ENCODE assay signal across 9 cellular contexts in genomic region chr10:122112625-122113160, GRCh38.
DNase-seq lines count a peak whose midpoint lies in the region; ATAC-seq and TF ChIP-seq lines count a peak whose summit lies in the region.
"Had no signal": no experiment of that assay in that cellular context is flagged by ENCODE, and none has a peak within 500 bp of the region (broad histone marks: within the 10 kb centered on the region; RNA-seq: fewer than 3 reads in every experiment).

No MANE protein-coding gene starts in this region.

- H3K36me3 ChIP-seq in mesendoderm (ENCODE audit: control insufficient read depth, insufficient read depth, low read length) = no peaks in the 10 kb centered on the region
- no peaks in the 10 kb centered on the region for H3K36me3 ChIP-seq in effector memory CD4-positive, alpha-beta T cell (ENCODE audit: control insufficient read depth, insufficient read depth, low read length)

- peak overlapping the region; percentile 10 for H2BK120ac ChIP-seq in H9 (ENCODE audit: low read depth, low read length, poor library complexity, severe bottlenecking)
- peak overlapping the region; percentile 8 for H2BK120ac ChIP-seq in mesendoderm (ENCODE audit: low read depth, low read length)

- peaks cover 13% of the 10 kb centered on the region for H3K23me2 ChIP-seq in H9 (ENCODE audit: insufficient read length, low read depth, low read length, poor library complexity, severe bottlenecking)

- no peak overlapping the region for H2AFZ ChIP-seq in H9 (ENCODE audit: low read length)

- peak overlapping the region; percentile 66 to 80 for H3K4me3 Mint-ChIP-seq in H9
- H3K4me3 Mint-ChIP-seq: memory B cell had no signal

- peak overlapping the region in 1 of 3 experiments; percentile 89; a peak in 1 of 7 replicates for H3K27ac Mint-ChIP-seq in H9
- H3K27ac Mint-ChIP-seq: memory B cell had no signal

- peak overlapping the region; percentile 63 for H3K18ac ChIP-seq in H9 (ENCODE audit: insufficient read length, low read depth, low read length)
- peak overlapping the region; percentile 94 for H3K18ac ChIP-seq in mesendoderm (ENCODE audit: low read length)

- no peak overlapping the region for H3T11ph ChIP-seq in H9 (ENCODE audit: low read length)

- ATAC-seq in GM18511 (IDR thresholded peaks at IDR 0.05; ENCODE audit: unreplicated experiment) = no peak

- H3K9me3 Mint-ChIP-seq in H9 = no peaks in the 10 kb centered on the region

- H2BK15ac ChIP-seq in H9 (ENCODE audit: low read depth, low read length) = no peak overlapping the region
- peak overlapping the region; percentile 59 for H2BK15ac ChIP-seq in mesendoderm (replicated peaks; ENCODE audit: low read depth)

- H2BK20ac ChIP-seq in H9 (ENCODE audit: low read depth, low read length, poor library complexity, severe bottlenecking) = no peak overlapping the region

- H4K91ac ChIP-seq in H9 (ENCODE audit: insufficient read length, low read depth, low read length) = peak overlapping the region; percentile 57

- H3K27ac ChIP-seq in H9 (ENCODE audit: insufficient read length, low read depth, low read length) (no peak overlapping the region), mesendoderm (ENCODE audit: low read depth, low read length) (peak overlapping the region; percentile 51)
- H3K27ac ChIP-seq in effector memory CD4-positive, alpha-beta T cell (ENCODE audit: insufficient read depth, low read length, poor library complexity, severe bottlenecking) = no peak overlapping the region

- TF ChIP-seq CTCF in H9 (conservative IDR thresholded peaks at IDR 0.05) (peak; percentile 37; the same call in 2 of the 3 replicates), epithelial cell of proximal tubule (conservative IDR thresholded peaks at IDR 0.05; ENCODE audit: low read depth, low read length) (peak; percentile 46)

- H2BK12ac ChIP-seq in H9 (ENCODE audit: insufficient read length, low read depth, low read length) = no peak overlapping the region

- H3K79me1 ChIP-seq in H9 (ENCODE audit: insufficient read depth, low read depth, low read length, poor library complexity, severe bottlenecking) (no peaks in the 10 kb centered on the region), mesendoderm (ENCODE audit: low read length) (peaks cover 12% of the 10 kb centered on the region)

- H3K4me1 Mint-ChIP-seq in H9 = peaks cover 37% of the 10 kb centered on the region in 2 experiments

- H2BK5ac ChIP-seq in H9 (ENCODE audit: insufficient read length, low read length) = no peak overlapping the region
- H2BK5ac ChIP-seq in mesendoderm (ENCODE audit: low read length) = no peak overlapping the region

- H3K9ac ChIP-seq in H9 (ENCODE audit: extremely low read depth, insufficient read length, low read length) = peak overlapping the region; percentile 62
- peak overlapping the region; percentile 83 for H3K9ac ChIP-seq in mesendoderm (ENCODE audit: low read length)

- peaks cover 0 to 4% (median 0%) of the 10 kb centered on the region in 3 experiments; a peak in 1 of 7 replicates for H3K36me3 Mint-ChIP-seq in H9 (ENCODE audit: insufficient read depth in 1 of 3, low read depth in 3 of 3)
- H3K36me3 Mint-ChIP-seq: memory B cell had no signal

- H3K4ac ChIP-seq in H9 (ENCODE audit: low read depth, low read length) (no peak overlapping the region), mesendoderm (ENCODE audit: low read depth, low read length) (peak overlapping the region; percentile 79)

- H3K56ac ChIP-seq in H9 (ENCODE audit: insufficient read length, low read depth, low read length) (no peak overlapping the region), mesendoderm (ENCODE audit: low read length) (peak overlapping the region; percentile 89)

- peaks cover 10% of the 10 kb centered on the region for H3K27me3 Mint-ChIP-seq in H9 (ENCODE audit: low read depth)

- H4K8ac ChIP-seq in H9 (replicated peaks; ENCODE audit: insufficient read length, low read depth, low read length) (no peak overlapping the region), mesendoderm (ENCODE audit: low read depth, low read length) (no peak overlapping the region)

- H3K79me2 ChIP-seq in H9 (ENCODE audit: insufficient read depth, low read length) (peaks cover 5% of the 10 kb centered on the region; the same call in 1 of the 2 replicates), mesendoderm (ENCODE audit: control insufficient read depth, insufficient read depth, low read length) (no peaks in the 10 kb centered on the region)

- peak; percentile 95 for DNase-seq in AG08395 (ENCODE audit: low spot score)
- DNase-seq in H9 = peak; percentile 81
- DNase-seq in RKO (ENCODE audit: low spot score) = peak; percentile 96
- DNase-seq in epithelial cell of proximal tubule (ENCODE audit: low read depth) = peak; percentile 66
- peak; percentile 93 for DNase-seq in mesendoderm
- DNase-seq in ureter (ENCODE audit: low spot score) = peak; percentile 87
- no peak for DNase-seq in effector memory CD4-positive, alpha-beta T cell

- H3K9me3 ChIP-seq in H9 (ENCODE audit: control insufficient read depth, low read depth, low read length) = no peaks in the 10 kb centered on the region
- no peaks in the 10 kb centered on the region for H3K9me3 ChIP-seq in effector memory CD4-positive, alpha-beta T cell (ENCODE audit: control insufficient read depth, low read length)

- H3K23ac ChIP-seq in H9 (ENCODE audit: insufficient read length, low read depth, low read length) (no peak overlapping the region), mesendoderm (ENCODE audit: low read length) (no peak overlapping the region)

- peak overlapping the region; percentile 86 for H3K14ac ChIP-seq in H9 (ENCODE audit: insufficient read depth, low read length)

- peak overlapping the region; percentile 93 for H3K4me3 ChIP-seq in epithelial cell of proximal tubule (ENCODE audit: low read depth, low read length)
- H3K4me3 ChIP-seq in mesendoderm (ENCODE audit: low read length) = peak overlapping the region; percentile 72
- H3K4me3 ChIP-seq in effector memory CD4-positive, alpha-beta T cell (ENCODE audit: insufficient read depth, low read depth, low read length, poor library complexity, severe bottlenecking) = no peak overlapping the region

- H3K4me1 ChIP-seq in H9 (ENCODE audit: insufficient read depth, low read length) (no peaks in the 10 kb centered on the region), mesendoderm (ENCODE audit: control insufficient read depth, low read depth, low read length) (no peaks in the 10 kb centered on the region)
- peaks cover 2% of the 10 kb centered on the region for H3K4me1 ChIP-seq in effector memory CD4-positive, alpha-beta T cell (ENCODE audit: control insufficient read depth, insufficient read depth, low read length, poor library complexity, severe bottlenecking)

- H3K4me2 ChIP-seq in H9 (ENCODE audit: insufficient read depth, insufficient read length, low read length) = peak overlapping the region; percentile 50
- peak overlapping the region; percentile 68 for H3K4me2 ChIP-seq in mesendoderm (ENCODE audit: low read length)

- no peaks in the 10 kb centered on the region for H4K20me1 ChIP-seq in H9 (ENCODE audit: control insufficient read depth, insufficient read depth, insufficient read length)

- H4K5ac ChIP-seq in H9 (ENCODE audit: insufficient read length, low read depth, low read length) (no peak overlapping the region), mesendoderm (ENCODE audit: low read length) (no peak overlapping the region)

- H2AK5ac ChIP-seq in H9 (ENCODE audit: insufficient read length, low read length) (no peak overlapping the region), mesendoderm (ENCODE audit: low read length) (no peak overlapping the region)

- WGBS in H9 (ENCODE audit: extremely low coverage, insufficient read length, low lambda C conversion rate) = no CpG with 5 or more reads among the region's 63 CpGs
- no CpG with 5 or more reads among the region's 63 CpGs for WGBS in mesendoderm (ENCODE audit: extremely low coverage, insufficient coverage, low lambda C conversion rate)

- H3K27me3 ChIP-seq in H9 (ENCODE audit: insufficient read depth, low read length) (peaks cover 2% of the 10 kb centered on the region; the same call in 1 of the 2 replicates), mesendoderm (ENCODE audit: insufficient read depth, low read length, poor library complexity) (no peaks in the 10 kb centered on the region)
- H3K27me3 ChIP-seq in effector memory CD4-positive, alpha-beta T cell (replicated peaks; ENCODE audit: control insufficient read depth, insufficient read depth, low read length, poor library complexity, severe bottlenecking) = peaks cover 6% of the 10 kb centered on the region

Comparison
In these comparisons a context has a peak if more than half of its experiments do, and no peak if none do; other contexts are left out.
1. DNase-seq: peak in AG08395 (single experiment), H9 (single experiment), RKO (single experiment), epithelial cell of proximal tubule (single experiment), mesendoderm (single experiment) and ureter (single experiment); none in effector memory CD4-positive, alpha-beta T cell (0 of 3).